In the genomic region with DNA sequence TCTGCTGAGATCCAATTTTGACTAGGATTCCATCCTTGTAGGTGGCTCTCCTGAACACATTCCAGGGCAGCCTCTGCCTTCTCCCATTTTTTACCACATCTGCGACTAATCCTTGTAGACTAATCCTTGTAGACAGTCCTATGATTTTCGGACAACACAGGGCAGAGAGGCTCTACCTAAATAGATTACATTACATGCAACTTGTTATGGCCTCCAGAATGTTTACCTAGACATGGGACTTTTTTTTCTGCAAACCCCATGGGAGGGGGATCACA, we compare ENCODE assay signal across 33 cellular contexts.
"Had no signal": no experiment of that assay in that cellular context is flagged by ENCODE, and none has a peak within 500 bp of the region (broad histone marks: within the 10 kb centered on the region; RNA-seq: fewer than 3 reads in every experiment).

No MANE protein-coding gene starts in this region.

- H3K36me3 Mint-ChIP-seq: activated naive CD8-positive, alpha-beta T cell treated with anti-CD3 and anti-CD28 coated beads for 36 hours had no signal

- H3K9me3 ChIP-seq: Peyer's patch had no signal

- H3K27me3 Mint-ChIP-seq: activated CD4-positive, alpha-beta memory T cell treated with anti-CD3 and anti-CD28 coated beads, Interleukin-2, amount 10 ng/mL, durations not matched to agents 7 days and 5 days; activated T-helper 17 cell treated with anti-CD3 and anti-CD28 coated beads, Interleukin-2, amount 50 U/mL, for 72 hours had no signal

- H3K27ac Mint-ChIP-seq: activated CD4-positive, alpha-beta memory T cell treated with anti-CD3 and anti-CD28 coated beads, Interleukin-2, amount 10 ng/mL, durations not matched to agents 7 days and 5 days; activated naive CD8-positive, alpha-beta T cell treated with anti-CD3 and anti-CD28 coated beads for 36 hours; activated T-cell treated with anti-CD3 and anti-CD28 coated beads, Interleukin-2, amount 50 U/mL, for 72 hours; activated T-helper 17 cell treated with anti-CD3 and anti-CD28 coated beads, Interleukin-2, amount 50 U/mL, for 72 hours had no signal

- DNase-seq: activated CD4-positive, alpha-beta memory T cell treated with anti-CD3 and anti-CD28 coated beads, Interleukin-2, amount 10 ng/mL, durations not matched to agents 7 days and 5 days; activated CD4-positive, alpha-beta T cell treated with anti-CD3 and anti-CD28 coated beads for 1 hour; activated CD4-positive, alpha-beta T cell treated with anti-CD3 and anti-CD28 coated beads for 48 hours; activated CD4-positive, CD25-positive, alpha-beta regulatory T cell; activated CD8-positive, alpha-beta memory T cell treated with anti-CD3 and anti-CD28 coated beads for 24 hours; activated effector memory CD4-positive, alpha-beta T cell treated with anti-CD3 and anti-CD28 coated beads, Interleukin-2, amount 50 U/mL, for 16 hours; activated naive CD4-positive, alpha-beta T cell; activated naive CD4-positive, alpha-beta T cell treated with anti-CD3 and anti-CD28 coated beads, Interleukin-2, amount 50 U/mL, for 16 hours; activated naive CD8-positive, alpha-beta T cell treated with anti-CD3 and anti-CD28 coated beads for 36 hours; activated T-cell treated with anti-CD3 and anti-CD28 coated beads, Interleukin-2, amount 50 U/mL, for 1 hour; activated T-cell treated with anti-CD3 and anti-CD28 coated beads, Interleukin-2, amount 50 U/mL, for 72 hours; amniotic stem cell; aorta; brain microvascular endothelial cell; central memory CD4-positive, alpha-beta T cell; KG1; NCI-H1092 treated with DMSO at 0.1 percent for 48 hours; NCI-H146; NCI-H187; NCI-H2029 treated with DMSO at 0.1 percent for 48 hours; NCI-H2171; NCI-H510A treated with DMSO at 0.1 percent for 48 hours; NK-92 treated with Interleukin-12 subunit alpha and Interleukin-12 subunit beta, amount 100 ng/mL, for 24 hours; PC-3; Peyer's patch; RPMI8226; SIG-M5; SW 1271; T-helper 1 cell; T-helper 2 cell; T-helper 9 cell; WERI-Rb-1 had no signal

- H3K27ac ChIP-seq: brain microvascular endothelial cell, Peyer's patch, WERI-Rb-1 had no signal

- H3K9me3 Mint-ChIP-seq: activated CD4-positive, alpha-beta memory T cell treated with anti-CD3 and anti-CD28 coated beads, Interleukin-2, amount 10 ng/mL, durations not matched to agents 7 days and 5 days; activated naive CD8-positive, alpha-beta T cell treated with anti-CD3 and anti-CD28 coated beads for 36 hours; activated T-cell treated with anti-CD3 and anti-CD28 coated beads, Interleukin-2, amount 50 U/mL, for 72 hours had no signal

- H3K4me1 Mint-ChIP-seq: activated CD4-positive, alpha-beta memory T cell treated with anti-CD3 and anti-CD28 coated beads, Interleukin-2, amount 10 ng/mL, durations not matched to agents 7 days and 5 days; activated naive CD8-positive, alpha-beta T cell treated with anti-CD3 and anti-CD28 coated beads for 36 hours; activated T-helper 17 cell treated with anti-CD3 and anti-CD28 coated beads, Interleukin-2, amount 50 U/mL, for 72 hours had no signal

- ATAC-seq: activated T-cell treated with anti-CD3 and anti-CD28 coated beads, Interleukin-2, amount 50 U/mL, for 72 hours; activated T-helper 17 cell treated with anti-CD3 and anti-CD28 coated beads, Interleukin-2, amount 50 U/mL, for 72 hours; PC-3 had no signal

- H3K4me3 Mint-ChIP-seq: activated CD4-positive, alpha-beta memory T cell treated with anti-CD3 and anti-CD28 coated beads, Interleukin-2, amount 10 ng/mL, durations not matched to agents 7 days and 5 days; activated naive CD8-positive, alpha-beta T cell treated with anti-CD3 and anti-CD28 coated beads for 36 hours; activated T-cell treated with anti-CD3 and anti-CD28 coated beads, Interleukin-2, amount 50 U/mL, for 72 hours; activated T-helper 17 cell treated with anti-CD3 and anti-CD28 coated beads, Interleukin-2, amount 50 U/mL, for 72 hours had no signal

- H3K36me3 ChIP-seq: brain microvascular endothelial cell, Peyer's patch, WERI-Rb-1 had no signal

- H3K27me3 ChIP-seq: brain microvascular endothelial cell, Peyer's patch had no signal

- H3K4me1 ChIP-seq: Peyer's patch had no signal

- H3K4me3 ChIP-seq: Peyer's patch had no signal
